ENCODE assay signal across 8 cellular contexts in genomic region chrX:21375795-21376069, GRCh38. TPM values are rescaled to one million over a fixed set of nuclear protein-coding genes. Genes with fewer than 3 reads are reported as not detected.
DNase-seq lines count a peak whose midpoint lies in the region; ATAC-seq and TF ChIP-seq lines count a peak whose summit lies in the region.

No MANE protein-coding gene starts in this region.

- H3K4me3 Mint-ChIP-seq in activated CD4-positive, alpha-beta T cell treated with anti-CD3 and anti-CD28 coated beads, Interleukin-2, amount 10 ng/mL, durations not matched to agents 7 days and 5 days = peak overlapping the region; percentile 87

- no peak for TF ChIP-seq CTCF in esophagus muscularis mucosa (IDR thresholded peaks at IDR 0.05)
- no peak for TF ChIP-seq CTCF in RWPE1 (conservative IDR thresholded peaks at IDR 0.05; ENCODE audit: low read depth)

- ATAC-seq in HG03135 (IDR thresholded peaks at IDR 0.05; ENCODE audit: unreplicated experiment) = no peak

- TF ChIP-seq POLR2A in esophagus muscularis mucosa (IDR thresholded peaks at IDR 0.05; ENCODE audit: low read depth) = no peak

- peak overlapping the region in 1 of 2 donors; percentile 32 for H3K9ac ChIP-seq in stomach smooth muscle (ENCODE audit: low read length in 2 of 2)

- no peak for TF ChIP-seq EP300 in esophagus muscularis mucosa (IDR thresholded peaks at IDR 0.05)

- POLR2A ChIA-PET in activated CD4-positive, alpha-beta T cell treated with anti-CD3 and anti-CD28 coated beads, Interleukin-2, amount 10 ng/mL, durations not matched to agents 7 days and 5 days (lab: Charles Lee) = no interaction called here
- POLR2A ChIA-PET in RWPE1 (lab: Yijun Ruan, JAX; ENCODE audit: low non-redundant PET) = no interaction called here

- H3K4me1 Mint-ChIP-seq in activated CD4-positive, alpha-beta T cell treated with anti-CD3 and anti-CD28 coated beads, Interleukin-2, amount 10 ng/mL, durations not matched to agents 7 days and 5 days = peaks cover 33% of the 10 kb centered on the region

- H3K27me3 ChIP-seq in esophagus muscularis mucosa (no peaks in the 10 kb centered on the region), stomach smooth muscle (ENCODE audit: control insufficient read depth in 1 of 2, insufficient read depth in 2 of 2, low read length in 2 of 2) (peaks cover 0 to 3% of the 10 kb centered on the region in 2 donors)

- WGBS in esophagus muscularis mucosa = 31% methylated on average over 5 of the region's 5 CpGs

- H3K4me1 ChIP-seq in esophagus muscularis mucosa (peaks cover 0 to 14% (median 5%) of the 10 kb centered on the region in 4 donors), stomach smooth muscle (ENCODE audit: control insufficient read depth, insufficient read depth, low read length) (peaks cover 4% of the 10 kb centered on the region)

- intact Hi-C loops in esophagus muscularis mucosa (cut with DNase I) = no loop called here

- H3K27ac Mint-ChIP-seq in activated CD4-positive, alpha-beta T cell treated with anti-CD3 and anti-CD28 coated beads, Interleukin-2, amount 10 ng/mL, durations not matched to agents 7 days and 5 days = peak overlapping the region; percentile 64

- no peaks in the 10 kb centered on the region for H3K9me3 Mint-ChIP-seq in activated CD4-positive, alpha-beta T cell treated with anti-CD3 and anti-CD28 coated beads, Interleukin-2, amount 10 ng/mL, durations not matched to agents 7 days and 5 days

- peak overlapping the region in 1 of 4 donors; percentile 81 for H3K27ac ChIP-seq in esophagus muscularis mucosa (replicated peaks in 1 of 4)
- H3K27ac ChIP-seq in stomach smooth muscle (ENCODE audit: low read length) = no peak overlapping the region
- H3K27ac ChIP-seq in RWPE1 = no peak overlapping the region

- H3K4me3 ChIP-seq in esophagus muscularis mucosa (peak overlapping the region; percentile 64 to 74 (median 66)), stomach smooth muscle (ENCODE audit: low read length in 2 of 2) (peak overlapping the region; percentile 71 to 75)

- no peaks in the 10 kb centered on the region for H3K36me3 Mint-ChIP-seq in activated CD4-positive, alpha-beta T cell treated with anti-CD3 and anti-CD28 coated beads, Interleukin-2, amount 10 ng/mL, durations not matched to agents 7 days and 5 days (ENCODE audit: low read depth)

- H3K36me3 ChIP-seq in esophagus muscularis mucosa (no peaks in the 10 kb centered on the region), stomach smooth muscle (ENCODE audit: control insufficient read depth in 2 of 2, insufficient read depth in 2 of 2, low read length in 2 of 2) (no peaks in the 10 kb centered on the region)

- CTCF ChIA-PET in activated CD4-positive, alpha-beta T cell treated with anti-CD3 and anti-CD28 coated beads, Interleukin-2, amount 10 ng/mL, durations not matched to agents 7 days and 5 days (lab: Charles Lee) = no interaction called here
- CTCF ChIA-PET in RWPE1 (lab: Yijun Ruan, JAX) = no interaction called here

- H3K27me3 Mint-ChIP-seq in activated CD4-positive, alpha-beta T cell treated with anti-CD3 and anti-CD28 coated beads, Interleukin-2, amount 10 ng/mL, durations not matched to agents 7 days and 5 days = peaks cover 1% of the 10 kb centered on the region

- DNase-seq in activated CD4-positive, alpha-beta T cell treated with anti-CD3 and anti-CD28 coated beads, Interleukin-2, amount 10 ng/mL, durations not matched to agents 7 days and 5 days = no peak
- no peak for DNase-seq in activated CD4-positive, alpha-beta T cell treated with anti-CD3 and anti-CD28 coated beads, Interleukin-2, amount 50 U/mL, for 1 hour
- peak; percentile 60 for DNase-seq in NCI-H82 (lab: John Stamatoyannopoulos, UW)
- no peak for DNase-seq in esophagus muscularis mucosa (ENCODE audit: extremely low spot score)
- no peak for DNase-seq in RWPE1 (ENCODE audit: low spot score)
- no peak for DNase-seq in amniotic stem cell (lab: John Stamatoyannopoulos, UW)

- H3K9me3 ChIP-seq in esophagus muscularis mucosa = no peaks in the 10 kb centered on the region
- no peaks in the 10 kb centered on the region for H3K9me3 ChIP-seq in stomach smooth muscle (ENCODE audit: control insufficient read depth in 2 of 2, low read length in 2 of 2)

RNA-seq across cellular contexts. Expression of gene CNKSR2, which starts 1.5 kb away (rescaled TPM):
- total RNA-seq in activated CD4-positive, alpha-beta T cell treated with anti-CD3 and anti-CD28 coated beads, Interleukin-2, amount 10 ng/mL, durations not matched to agents 7 days and 5 days = 10 to 100 TPM in 1 of 2 experiments, 1 to 10 TPM in 1; 9.5 to 10.3 TPM
- total RNA-seq in esophagus muscularis mucosa = 10 to 100 TPM in 2 of 4 donors, 1 to 10 TPM in 2; 7.4 to 14.1 (median 9.6) TPM
